In genomic region chrX:2474963-2475726, GRCh38 we compare ENCODE assay signal across 17 cellular contexts. TPM values are rescaled to one million over a fixed set of nuclear protein-coding genes. Genes with fewer than 3 reads are reported as not detected.
A peak's percentile ranks its signal among the peaks of the same experiment; 100 is the strongest.
DNase-seq lines count a peak whose midpoint lies in the region; ATAC-seq lines count a peak whose summit lies in the region.
"Had no signal": no experiment of that assay in that cellular context is flagged by ENCODE, and none has a peak within 500 bp of the region (broad histone marks: within the 10 kb centered on the region; RNA-seq: fewer than 3 reads in every experiment).

No MANE protein-coding gene starts in this region.

- H4K5ac ChIP-seq in mesendoderm (ENCODE audit: low read length) = no peak overlapping the region

- H3K4me2 ChIP-seq in mesendoderm (ENCODE audit: low read length) = no peak overlapping the region
- H3K4me2 ChIP-seq: BLaER1 treated with 17β-estradiol and CSF1 and Interleukin-3, amounts not matched to agents 10 nM and 100 nM had no signal

- H3K9ac ChIP-seq in mesendoderm (ENCODE audit: low read length) = no peak overlapping the region
- H3K9ac ChIP-seq: BLaER1 treated with 17β-estradiol and CSF1 and Interleukin-3, amounts not matched to agents 10 nM and 100 nM had no signal

- no peak overlapping the region for H3K23ac ChIP-seq in mesendoderm (ENCODE audit: low read length)

- peaks cover 26% of the 10 kb centered on the region for H3K79me1 ChIP-seq in mesendoderm (ENCODE audit: low read length)

- H3K4me1 ChIP-seq in mesendoderm (ENCODE audit: control insufficient read depth, low read depth, low read length) = no peaks in the 10 kb centered on the region
- H3K4me1 ChIP-seq: BLaER1 treated with 17β-estradiol and CSF1 and Interleukin-3, amounts not matched to agents 10 nM and 100 nM had no signal

- peaks cover 7% of the 10 kb centered on the region for H3K9me3 Mint-ChIP-seq in activated CD8-positive, alpha-beta T cell treated with anti-CD3 and anti-CD28 coated beads, Interleukin-2, amount 10 ng/mL, durations not matched to agents 7 days and 5 days (ENCODE audit: insufficient read depth)

- H3K36me3 Mint-ChIP-seq in activated CD8-positive, alpha-beta T cell treated with anti-CD3 and anti-CD28 coated beads, Interleukin-2, amount 10 ng/mL, durations not matched to agents 7 days and 5 days (ENCODE audit: low read depth) = peaks cover 8% of the 10 kb centered on the region

- CTCF ChIA-PET in activated CD8-positive, alpha-beta T cell treated with anti-CD3 and anti-CD28 coated beads, Interleukin-2, amount 10 ng/mL, durations not matched to agents 7 days and 5 days (lab: Charles Lee) = no interaction called here

- no peak overlapping the region for H3K4ac ChIP-seq in mesendoderm (ENCODE audit: low read depth, low read length)

- no peaks in the 10 kb centered on the region for H3K4me1 Mint-ChIP-seq in activated CD8-positive, alpha-beta T cell treated with anti-CD3 and anti-CD28 coated beads, Interleukin-2, amount 10 ng/mL, durations not matched to agents 7 days and 5 days (ENCODE audit: low read depth)

- no peaks in the 10 kb centered on the region for H3K36me3 ChIP-seq in mesendoderm (ENCODE audit: control insufficient read depth, insufficient read depth, low read length)

- H2BK120ac ChIP-seq in mesendoderm (ENCODE audit: low read depth, low read length) = no peak overlapping the region

- H3K27ac ChIP-seq in mesendoderm (ENCODE audit: low read depth, low read length) = no peak overlapping the region
- H3K27ac ChIP-seq: 22Rv1; BLaER1 treated with 17β-estradiol and CSF1 and Interleukin-3, amounts not matched to agents 10 nM and 100 nM had no signal

- POLR2A ChIA-PET in activated CD8-positive, alpha-beta T cell treated with anti-CD3 and anti-CD28 coated beads, Interleukin-2, amount 10 ng/mL, durations not matched to agents 7 days and 5 days (lab: Charles Lee) = no interaction called here

- ATAC-seq in Right ventricle myocardium superior (ENCODE audit: poor library complexity) (no peak), GM21423 (IDR thresholded peaks at IDR 0.05; ENCODE audit: unreplicated experiment) (no peak), esophagus mucosa (no peak)
- ATAC-seq in activated CD8-positive, alpha-beta T cell treated with anti-CD3 and anti-CD28 coated beads, Interleukin-2, amount 10 ng/mL, durations not matched to agents 7 days and 5 days = no peak
- ATAC-seq: HepG2 had no signal

- H3K79me2 ChIP-seq in mesendoderm (ENCODE audit: control insufficient read depth, insufficient read depth, low read length) = peaks cover 24% of the 10 kb centered on the region

- no peak overlapping the region for H4K8ac ChIP-seq in mesendoderm (ENCODE audit: low read depth, low read length)

- H2BK15ac ChIP-seq in mesendoderm (replicated peaks; ENCODE audit: low read depth) = no peak overlapping the region

- H3K27me3 Mint-ChIP-seq in activated CD8-positive, alpha-beta T cell treated with anti-CD3 and anti-CD28 coated beads, Interleukin-2, amount 10 ng/mL, durations not matched to agents 7 days and 5 days (ENCODE audit: low read depth) = no peaks in the 10 kb centered on the region

- no peak overlapping the region for H3K27ac Mint-ChIP-seq in activated CD8-positive, alpha-beta T cell treated with anti-CD3 and anti-CD28 coated beads, Interleukin-2, amount 10 ng/mL, durations not matched to agents 7 days and 5 days

- no peak overlapping the region for H3K18ac ChIP-seq in mesendoderm (ENCODE audit: low read length)

- no peak overlapping the region for H2AK5ac ChIP-seq in mesendoderm (ENCODE audit: low read length)

- intact Hi-C loops in cardiac septum (cut with DNase I) = no loop called here
- intact Hi-C loops in Right ventricle myocardium superior (cut with DNase I) = no loop called here

- H2BK5ac ChIP-seq in mesendoderm (ENCODE audit: low read length) = no peak overlapping the region

- peak; percentile 31 for DNase-seq in cardiac septum (ENCODE audit: low spot score)
- DNase-seq in Right ventricle myocardium superior = no peak
- DNase-seq in ecto neural progenitor cell (ENCODE audit: low spot score) = peak; percentile 27
- DNase-seq in mesendoderm = peak; percentile 76
- DNase-seq in activated CD8-positive, alpha-beta T cell treated with anti-CD3 and anti-CD28 coated beads, Interleukin-2, amount 10 ng/mL, durations not matched to agents 7 days and 5 days = no peak
- DNase-seq in A172 (ENCODE audit: low spot score) = no peak
- DNase-seq: Karpas-422, NCI-H1417, NCI-H1930, NCI-H2171 treated with DMSO at 0.1 percent for 48 hours, NCI-H510A treated with DMSO at 0.1 percent for 48 hours, RPMI8226 had no signal

- no CpG with 5 or more reads among the region's 18 CpGs for WGBS in mesendoderm (ENCODE audit: extremely low coverage, insufficient coverage, low lambda C conversion rate)

- H3K27me3 ChIP-seq in mesendoderm (ENCODE audit: insufficient read depth, low read length, poor library complexity) = no peaks in the 10 kb centered on the region
- H3K27me3 ChIP-seq: BLaER1 treated with 17β-estradiol and CSF1 and Interleukin-3, amounts not matched to agents 10 nM and 100 nM had no signal

- H3K4me3 ChIP-seq in mesendoderm (ENCODE audit: low read length) = no peak overlapping the region
- H3K4me3 ChIP-seq: BLaER1 treated with 17β-estradiol and CSF1 and Interleukin-3, amounts not matched to agents 10 nM and 100 nM had no signal

- no peak overlapping the region for H3K56ac ChIP-seq in mesendoderm (ENCODE audit: low read length)

- no peak overlapping the region for H3K4me3 Mint-ChIP-seq in activated CD8-positive, alpha-beta T cell treated with anti-CD3 and anti-CD28 coated beads, Interleukin-2, amount 10 ng/mL, durations not matched to agents 7 days and 5 days

RNA-seq across cellular contexts. Expression of gene DHRSX, which starts 25.6 kb away (rescaled TPM):
- total RNA-seq in cardiac septum = 24.9 TPM
- total RNA-seq in Right ventricle myocardium superior = 29.9 TPM
- polyA plus RNA-seq in mesendoderm (2013, experiment 1 of 2) = 15.7 TPM
- polyA plus RNA-seq in mesendoderm (2013, experiment 2 of 2) = 15.1 TPM
- 10 to 100 TPM; 16.2 to 18.9 TPM for total RNA-seq in activated CD8-positive, alpha-beta T cell treated with anti-CD3 and anti-CD28 coated beads, Interleukin-2, amount 10 ng/mL, durations not matched to agents 7 days and 5 days
- 43.6 and 47.2 TPM in 2 replicates for total RNA-seq in A172 (2014; rRNA removed; shearing (Covaris generic))
- total RNA-seq in esophagus mucosa = 9.7 TPM

RNA-seq across cellular contexts. Expression of gene ZBED1, which starts 25.6 kb away (rescaled TPM):
- total RNA-seq in cardiac septum (45.1 TPM), Right ventricle myocardium superior (75.7 TPM), esophagus mucosa (16.0 TPM)
- polyA plus RNA-seq in mesendoderm (2013, experiment 1 of 2) = 19.3 TPM
- polyA plus RNA-seq in mesendoderm (2013, experiment 2 of 2) = 17.8 TPM
- total RNA-seq in activated CD8-positive, alpha-beta T cell treated with anti-CD3 and anti-CD28 coated beads, Interleukin-2, amount 10 ng/mL, durations not matched to agents 7 days and 5 days = 10 to 100 TPM; 36.7 to 40.3 TPM
- 29.3 and 31.6 TPM in 2 replicates for total RNA-seq in A172 (2014; rRNA removed; shearing (Covaris generic))

Comparison
In these comparisons a context has a peak if more than half of its experiments do, and no peak if none do; other contexts are left out.
1. DNase-seq: peak in cardiac septum (single experiment), ecto neural progenitor cell (single experiment) and mesendoderm (single experiment); none in Right ventricle myocardium superior (single experiment), activated CD8-positive, alpha-beta T cell treated with anti-CD3 and anti-CD28 coated beads, Interleukin-2, amount 10 ng/mL, durations not matched to agents 7 days and 5 days (single experiment) and A172 (single experiment).